Comparison of ENCODE assay signal across 11 cellular contexts in genomic region chr17:57338257-57338919, GRCh38.
DNase-seq lines count a peak whose midpoint lies in the region; ATAC-seq and TF ChIP-seq lines count a peak whose summit lies in the region.
"Had no signal": no experiment of that assay in that cellular context is flagged by ENCODE, and none has a peak within 500 bp of the region (broad histone marks: within the 10 kb centered on the region; RNA-seq: fewer than 3 reads in every experiment).

No MANE protein-coding gene starts in this region.

- POLR2A ChIA-PET in CD4-positive, alpha-beta T cell (lab: Charles Lee), result interaction anchor here (1.3 kb wide), 1 partner anchor 13 kb away, joined by 3 read pairs; no protein-coding TSS in a partner anchor

- H3K27me3 Mint-ChIP-seq in activated CD4-positive, alpha-beta T cell treated with anti-CD3 and anti-CD28 coated beads, Interleukin-2, amount 10 ng/mL, durations not matched to agents 24 days and 14 days, result no peaks in the 10 kb centered on the region
- H3K27me3 Mint-ChIP-seq in CD4-positive, alpha-beta T cell, result no peaks in the 10 kb centered on the region

- H3K27me3 ChIP-seq in CD4-positive, alpha-beta T cell (ENCODE audit: control insufficient read depth, insufficient read depth, low read length), result no peaks in the 10 kb centered on the region

- DNase-seq in activated CD4-positive, alpha-beta T cell treated with anti-CD3 and anti-CD28 coated beads, Interleukin-2, amount 10 ng/mL, durations not matched to agents 24 days and 14 days, result no peak
- DNase-seq in activated CD4-positive, alpha-beta T cell treated with anti-CD3 and anti-CD28 coated beads, Interleukin-2, amount 50 U/mL, for 1 hour, result no peak
- peak; percentile 2 for DNase-seq in OCI-M2 (lab: John Stamatoyannopoulos, UW; ENCODE audit: unreplicated experiment)
- DNase-seq in stimulated activated effector memory CD8-positive, alpha-beta T cell treated with anti-CD3 and anti-CD28 coated beads, Interleukin-12 subunit alpha, Interleukin-12 subunit beta, amount 100 ng/mL, for 72 hours (ENCODE audit: low spot score in 2 of 2), result no peak
- DNase-seq in islet precursor cell, result no peak
- DNase-seq in CD4-positive, alpha-beta T cell, result no peak
- no peak for DNase-seq in NCI-H82 (lab: John Stamatoyannopoulos, UW)
- DNase-seq: right cardiac atrium had no signal

- no peak overlapping the region for H3K27ac ChIP-seq in CD4-positive, alpha-beta T cell (ENCODE audit: low read depth, low read length)
- H3K27ac ChIP-seq: A549, thoracic aorta had no signal

- peaks cover 28% of the 10 kb centered on the region for H3K36me3 Mint-ChIP-seq in activated CD4-positive, alpha-beta T cell treated with anti-CD3 and anti-CD28 coated beads, Interleukin-2, amount 10 ng/mL, durations not matched to agents 24 days and 14 days (ENCODE audit: low read depth)
- H3K36me3 Mint-ChIP-seq in stimulated activated effector memory CD8-positive, alpha-beta T cell treated with anti-CD3 and anti-CD28 coated beads, Interleukin-12 subunit alpha, Interleukin-12 subunit beta, amount 100 ng/mL, for 72 hours, result no peaks in the 10 kb centered on the region
- H3K36me3 Mint-ChIP-seq in CD4-positive, alpha-beta T cell (ENCODE audit: low read depth), result peaks cover 16% of the 10 kb centered on the region

- H3K27ac Mint-ChIP-seq in activated CD4-positive, alpha-beta T cell treated with anti-CD3 and anti-CD28 coated beads, Interleukin-2, amount 10 ng/mL, durations not matched to agents 24 days and 14 days, result no peak overlapping the region
- H3K27ac Mint-ChIP-seq in stimulated activated effector memory CD8-positive, alpha-beta T cell treated with anti-CD3 and anti-CD28 coated beads, Interleukin-12 subunit alpha, Interleukin-12 subunit beta, amount 100 ng/mL, for 72 hours, result peak overlapping the region; percentile 26
- H3K27ac Mint-ChIP-seq in CD4-positive, alpha-beta T cell, result no peak overlapping the region

- no peaks in the 10 kb centered on the region for H3K9me3 Mint-ChIP-seq in activated CD4-positive, alpha-beta T cell treated with anti-CD3 and anti-CD28 coated beads, Interleukin-2, amount 10 ng/mL, durations not matched to agents 24 days and 14 days
- H3K9me3 Mint-ChIP-seq in stimulated activated effector memory CD8-positive, alpha-beta T cell treated with anti-CD3 and anti-CD28 coated beads, Interleukin-12 subunit alpha, Interleukin-12 subunit beta, amount 100 ng/mL, for 72 hours, result no peaks in the 10 kb centered on the region
- no peaks in the 10 kb centered on the region for H3K9me3 Mint-ChIP-seq in CD4-positive, alpha-beta T cell

- ATAC-seq in HG03045 (IDR thresholded peaks at IDR 0.05; ENCODE audit: unreplicated experiment), result peak; percentile 62
- ATAC-seq in stimulated activated effector memory CD8-positive, alpha-beta T cell treated with anti-CD3 and anti-CD28 coated beads, Interleukin-12 subunit alpha, Interleukin-12 subunit beta, amount 100 ng/mL, for 72 hours, result no peak
- ATAC-seq in CD4-positive, alpha-beta T cell (ENCODE audit: poor library complexity), result no peak
- ATAC-seq: A549, right cardiac atrium had no signal

- H3K4me1 Mint-ChIP-seq in activated CD4-positive, alpha-beta T cell treated with anti-CD3 and anti-CD28 coated beads, Interleukin-2, amount 10 ng/mL, durations not matched to agents 24 days and 14 days, result peaks cover 35% of the 10 kb centered on the region
- H3K4me1 Mint-ChIP-seq in stimulated activated effector memory CD8-positive, alpha-beta T cell treated with anti-CD3 and anti-CD28 coated beads, Interleukin-12 subunit alpha, Interleukin-12 subunit beta, amount 100 ng/mL, for 72 hours, result peaks cover 54% of the 10 kb centered on the region
- peaks cover 64% of the 10 kb centered on the region for H3K4me1 Mint-ChIP-seq in CD4-positive, alpha-beta T cell (ENCODE audit: low read depth)

- CTCF ChIA-PET in CD4-positive, alpha-beta T cell (lab: Charles Lee), result interaction anchor here (1.2 kb wide), 1 partner anchor 95 kb away, joined by 6 read pairs; no protein-coding TSS in a partner anchor

- H3K4me3 Mint-ChIP-seq in activated CD4-positive, alpha-beta T cell treated with anti-CD3 and anti-CD28 coated beads, Interleukin-2, amount 10 ng/mL, durations not matched to agents 24 days and 14 days, result peak overlapping the region; percentile 39
- H3K4me3 Mint-ChIP-seq in stimulated activated effector memory CD8-positive, alpha-beta T cell treated with anti-CD3 and anti-CD28 coated beads, Interleukin-12 subunit alpha, Interleukin-12 subunit beta, amount 100 ng/mL, for 72 hours, result no peak overlapping the region
- H3K4me3 Mint-ChIP-seq in CD4-positive, alpha-beta T cell, result no peak overlapping the region

- intact Hi-C loops in activated CD4-positive, alpha-beta T cell treated with anti-CD3 and anti-CD28 coated beads, Interleukin-2, amount 10 ng/mL, durations not matched to agents 24 days and 14 days (cut with micrococcal nuclease), result no loop called here
- intact Hi-C loops in CD4-positive, alpha-beta T cell (cut with DNase I, micrococcal nuclease), result no loop called here

- H3K9me3 ChIP-seq in CD4-positive, alpha-beta T cell (ENCODE audit: control insufficient read depth, low read length), result no peaks in the 10 kb centered on the region
- H3K9me3 ChIP-seq: A549, thoracic aorta had no signal

- TF ChIP-seq CTCF in CD4-positive, alpha-beta T cell (IDR thresholded peaks at IDR 0.05), result no peak
